Comparison of ENCODE assay signal across 20 cellular contexts in genomic region chr2:8641516-8641915, GRCh38.
"Had no signal": no experiment of that assay in that cellular context is flagged by ENCODE, and none has a peak within 500 bp of the region (broad histone marks: within the 10 kb centered on the region; RNA-seq: fewer than 3 reads in every experiment).

No MANE protein-coding gene starts in this region.

- H3K4me1 ChIP-seq: body of pancreas, colonic mucosa, prostate gland had no signal

- H3K36me3 Mint-ChIP-seq: activated naive CD8-positive, alpha-beta T cell treated with anti-CD3 and anti-CD28 coated beads for 36 hours; memory B cell; naive B cell had no signal

- H3K4me1 Mint-ChIP-seq: activated CD4-positive, alpha-beta T cell treated with anti-CD3 and anti-CD28 coated beads for 36 hours; memory B cell; naive B cell had no signal

- H3K9me3 Mint-ChIP-seq: activated naive CD8-positive, alpha-beta T cell treated with anti-CD3 and anti-CD28 coated beads for 36 hours; memory B cell had no signal

- H3K27me3 ChIP-seq: body of pancreas, colonic mucosa, gastroesophageal sphincter, heart left ventricle, right atrium auricular region, transverse colon had no signal

- H3K27ac Mint-ChIP-seq: activated CD4-positive, alpha-beta T cell treated with anti-CD3 and anti-CD28 coated beads for 36 hours; activated naive CD8-positive, alpha-beta T cell treated with anti-CD3 and anti-CD28 coated beads for 36 hours; memory B cell; naive B cell; stimulated activated naive CD8-positive, alpha-beta T cell treated with anti-CD3 and anti-CD28 coated beads, Interleukin-15, Interleukin-2, amounts not matched to agents 100 ng/mL and 50 ng/mL, for 24 hours had no signal

- H3K4me3 Mint-ChIP-seq: activated CD4-positive, alpha-beta T cell treated with anti-CD3 and anti-CD28 coated beads for 36 hours; activated naive CD8-positive, alpha-beta T cell treated with anti-CD3 and anti-CD28 coated beads for 36 hours; memory B cell; naive B cell; stimulated activated naive CD8-positive, alpha-beta T cell treated with anti-CD3 and anti-CD28 coated beads, Interleukin-15, Interleukin-2, amounts not matched to agents 100 ng/mL and 50 ng/mL, for 24 hours had no signal

- H3K9me3 ChIP-seq: body of pancreas, colonic mucosa, gastroesophageal sphincter, heart left ventricle, mucosa of descending colon, prostate gland, right atrium auricular region, transverse colon had no signal

- H3K27ac ChIP-seq: body of pancreas, colonic mucosa, gastroesophageal sphincter, heart left ventricle, prostate gland, right atrium auricular region, transverse colon had no signal

- H3K4me3 ChIP-seq: body of pancreas, colonic mucosa, gastroesophageal sphincter, heart left ventricle, mucosa of descending colon, prostate gland, right atrium auricular region, transverse colon had no signal

- H3K36me3 ChIP-seq: colonic mucosa, gastroesophageal sphincter, heart left ventricle, prostate gland, right atrium auricular region, transverse colon had no signal

- DNase-seq: activated CD4-positive, alpha-beta T cell treated with anti-CD3 and anti-CD28 coated beads for 36 hours; activated CD4-positive, alpha-beta T cell treated with anti-CD3 and anti-CD28 coated beads, Interleukin-2, amount 50 U/mL, for 48 hours; activated naive CD8-positive, alpha-beta T cell treated with anti-CD3 and anti-CD28 coated beads for 36 hours; activated T-cell treated with anti-CD3 and anti-CD28 coated beads for 4 hours; amygdala; body of pancreas; central memory CD4-positive, alpha-beta T cell; colonic mucosa; heart left ventricle; mucosa of descending colon; naive B cell; occipital lobe; SW 1271; T-helper 2 cell; transverse colon had no signal

- H3K27me3 Mint-ChIP-seq: activated CD4-positive, alpha-beta T cell treated with anti-CD3 and anti-CD28 coated beads for 36 hours; activated naive CD8-positive, alpha-beta T cell treated with anti-CD3 and anti-CD28 coated beads for 36 hours had no signal

- ATAC-seq: activated CD4-positive, alpha-beta T cell treated with anti-CD3 and anti-CD28 coated beads for 36 hours; body of pancreas; gastroesophageal sphincter; heart left ventricle; mucosa of descending colon had no signal
